15 cellular contexts compared by ENCODE assay signal in genomic region chr3:124415471-124415960, GRCh38.
DNase-seq lines count a peak whose midpoint lies in the region; ATAC-seq and TF ChIP-seq lines count a peak whose summit lies in the region.
"Had no signal": no experiment of that assay in that cellular context is flagged by ENCODE, and none has a peak within 500 bp of the region (broad histone marks: within the 10 kb centered on the region; RNA-seq: fewer than 3 reads in every experiment).

No MANE protein-coding gene starts in this region.

- H3K27me3 ChIP-seq in dorsolateral prefrontal cortex, result no peaks in the 10 kb centered on the region
- H3K27me3 ChIP-seq in thoracic aorta (replicated peaks; ENCODE audit: insufficient read depth), result no peaks in the 10 kb centered on the region

- DNase-seq in dorsolateral prefrontal cortex (no peak), glutamatergic neuron (no peak), thoracic aorta (ENCODE audit: low spot score) (no peak), NCI-H187 treated with DMSO at 0.1 percent for 48 hours (lab: John Stamatoyannopoulos, UW) (no peak), DMS 273 treated with DMSO at 0.1 percent for 48 hours (lab: John Stamatoyannopoulos, UW) (no peak), posterior cingulate gyrus (no peak)
- DNase-seq: C1 segment of cervical spinal cord; Calu3; CD4-positive, alpha-beta memory T cell; COR-L47; DMS153; DND-41; GM23248; H7; HCEC 1CT had no signal

- H3K27me3 Mint-ChIP-seq in glutamatergic neuron (ENCODE audit: unreplicated experiment), result peaks cover 15% of the 10 kb centered on the region

- no peak overlapping the region for H3K4me3 Mint-ChIP-seq in glutamatergic neuron (ENCODE audit: unreplicated experiment)
- H3K4me3 Mint-ChIP-seq: CD4-positive, alpha-beta memory T cell had no signal

- peaks cover 13 to 70% of the 10 kb centered on the region in 2 donors for H3K4me1 ChIP-seq in thoracic aorta (ENCODE audit: control insufficient read depth in 1 of 2, low read depth in 2 of 2)

- no peaks in the 10 kb centered on the region for H3K4me1 Mint-ChIP-seq in glutamatergic neuron (ENCODE audit: low read depth, unreplicated experiment)
- H3K4me1 Mint-ChIP-seq: CD4-positive, alpha-beta memory T cell had no signal

- H3K9me3 Mint-ChIP-seq in glutamatergic neuron (ENCODE audit: unreplicated experiment), result peaks cover 22% of the 10 kb centered on the region

- intact Hi-C loops in dorsolateral prefrontal cortex (cut with DNase I) (no loop called here), posterior cingulate gyrus (cut with DNase I) (no loop called here)

- peak overlapping the region; percentile 1 for H3K27ac Mint-ChIP-seq in glutamatergic neuron (ENCODE audit: unreplicated experiment)
- H3K27ac Mint-ChIP-seq: CD4-positive, alpha-beta memory T cell had no signal

- TF ChIP-seq CTCF in dorsolateral prefrontal cortex (IDR thresholded peaks at IDR 0.05 in 54 of 56, conservative IDR thresholded peaks at IDR 0.05 in 2 of 56; ENCODE audit: low read depth in 1 of 56, partially characterized antibody in 56 of 56) (no peak), glutamatergic neuron (IDR thresholded peaks at IDR 0.05; ENCODE audit: partially characterized antibody, unreplicated experiment) (no peak), thoracic aorta (IDR thresholded peaks at IDR 0.05) (no peak)

- no peak for ATAC-seq in thoracic aorta (ENCODE audit: insufficient number of reproducible peaks, low FRiP score, low read depth)

- H3K36me3 Mint-ChIP-seq in glutamatergic neuron (ENCODE audit: unreplicated experiment), result peaks cover 4% of the 10 kb centered on the region
- H3K36me3 Mint-ChIP-seq: CD4-positive, alpha-beta memory T cell had no signal

- H3K9me3 ChIP-seq in thoracic aorta, result no peaks in the 10 kb centered on the region

- H3K27ac ChIP-seq in dorsolateral prefrontal cortex (peak overlapping the region in 35 of 59 donors; percentile 0 to 79 (median 44)), thoracic aorta (peak overlapping the region; percentile 57 to 72)
- H3K27ac ChIP-seq: GM23248 had no signal

- H3K4me3 ChIP-seq in dorsolateral prefrontal cortex (no peak overlapping the region), thoracic aorta (no peak overlapping the region)
- H3K4me3 ChIP-seq: GM23248 had no signal

- H3K36me3 ChIP-seq in thoracic aorta, result peaks cover 46% of the 10 kb centered on the region
